9 cellular contexts compared by ENCODE assay signal in the genomic region with DNA sequence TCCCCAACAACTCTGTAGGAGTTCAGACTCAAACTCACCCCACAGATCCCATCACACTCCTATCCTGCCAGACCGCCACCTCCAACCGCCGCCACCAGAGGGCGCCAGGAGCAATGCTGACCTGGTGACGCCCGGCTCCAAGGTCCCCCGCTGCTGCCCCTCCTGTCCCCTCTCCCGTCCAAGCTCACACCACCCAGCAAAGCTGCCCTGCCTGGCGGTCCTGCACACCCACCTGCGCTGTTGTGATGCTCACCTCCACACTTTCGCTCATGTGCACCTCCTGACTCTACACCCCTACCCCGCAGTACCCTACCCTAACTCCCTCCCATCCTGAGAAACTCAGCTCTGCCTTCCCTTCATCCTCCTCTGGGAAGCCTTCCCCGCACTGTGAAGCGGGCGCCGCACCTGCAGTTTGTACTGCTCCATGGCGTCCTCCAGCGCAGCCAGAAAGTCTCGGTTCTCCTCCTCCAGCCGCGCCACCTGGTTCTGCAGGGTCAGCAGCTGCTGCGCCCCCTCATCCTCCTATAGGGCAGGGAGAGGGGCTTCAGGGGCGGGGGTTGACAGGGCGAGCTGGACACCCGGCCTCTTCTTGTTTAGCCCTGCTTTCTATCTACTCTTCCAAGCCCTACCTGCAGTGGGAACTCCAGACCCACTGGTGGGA. TPM values are rescaled to one million over a fixed set of nuclear protein-coding genes. Genes with fewer than 3 reads are reported as not detected.
DNase-seq lines count a peak whose midpoint lies in the region; ATAC-seq and TF ChIP-seq lines count a peak whose summit lies in the region.
"Had no signal": no experiment of that assay in that cellular context is flagged by ENCODE, and none has a peak within 500 bp of the region (broad histone marks: within the 10 kb centered on the region; RNA-seq: fewer than 3 reads in every experiment).

No MANE protein-coding gene starts in this region.

- peaks cover under 1% of the 10 kb centered on the region for H3K27me3 ChIP-seq in CD4-positive, alpha-beta T cell (ENCODE audit: control insufficient read depth, insufficient read depth, low read length)
- no peaks in the 10 kb centered on the region for H3K27me3 ChIP-seq in HCT116 (ENCODE audit: insufficient read depth, low read length)
- H3K27me3 ChIP-seq in osteoblast (ENCODE audit: insufficient read depth, low read length) = no peaks in the 10 kb centered on the region
- H3K27me3 ChIP-seq in upper lobe of left lung = no peaks in the 10 kb centered on the region

- H3K36me3 ChIP-seq in HCT116 (ENCODE audit: control insufficient read depth in 1 of 2, insufficient read depth in 2 of 2, low read length in 2 of 2) = no peaks in the 10 kb centered on the region
- peaks cover 50% of the 10 kb centered on the region for H3K36me3 ChIP-seq in osteoblast (ENCODE audit: insufficient read depth, low read length)
- no peaks in the 10 kb centered on the region for H3K36me3 ChIP-seq in upper lobe of left lung

- H2AFZ ChIP-seq in HCT116 (ENCODE audit: low read depth, low read length, poor library complexity, severe bottlenecking) (peak overlapping the region; percentile 85), osteoblast (ENCODE audit: low read length) (no peak overlapping the region)

- WGBS in upper lobe of left lung, 2 donors = 49 to 58% methylated on average over 21 to 25 of the region's 25 CpGs

- no peaks in the 10 kb centered on the region for H3K9me3 ChIP-seq in CD4-positive, alpha-beta T cell (ENCODE audit: control insufficient read depth, low read length)
- H3K9me3 ChIP-seq in HCT116 (ENCODE audit: control insufficient read depth in 1 of 2, insufficient read depth in 1 of 2, low read depth in 1 of 2, low read length in 2 of 2) (no peaks in the 10 kb centered on the region), osteoblast (ENCODE audit: low read depth, low read length) (no peaks in the 10 kb centered on the region), upper lobe of left lung (no peaks in the 10 kb centered on the region)

- no peak overlapping the region for H3K4me3 ChIP-seq in HCT116 (replicated peaks in 1 of 2; ENCODE audit: low read depth in 1 of 2, low read length in 2 of 2)
- H3K4me3 ChIP-seq in osteoblast (ENCODE audit: insufficient read depth, low read length) = no peak overlapping the region
- no peak overlapping the region for H3K4me3 ChIP-seq in upper lobe of left lung

- ATAC-seq in CD4-positive, alpha-beta T cell (ENCODE audit: poor library complexity) = no peak
- ATAC-seq in HCT116 (peak; percentile 98), upper lobe of left lung (ENCODE audit: low FRiP score in 2 of 2) (peak; percentile 76 to 82), HG02642 (IDR thresholded peaks at IDR 0.05; ENCODE audit: poor library complexity, unreplicated experiment) (no peak)

- no peak overlapping the region for H3K27ac ChIP-seq in CD4-positive, alpha-beta T cell (ENCODE audit: low read depth, low read length)
- no peak overlapping the region for H3K27ac ChIP-seq in HCT116 (ENCODE audit: low read depth, low read length)
- H3K27ac ChIP-seq in RWPE1 = no peak overlapping the region; the same call in 1 of the 2 replicates
- H3K27ac ChIP-seq in osteoblast (ENCODE audit: low read depth, low read length) = no peak overlapping the region
- no peak overlapping the region for H3K27ac ChIP-seq in upper lobe of left lung

- H3K4me1 Mint-ChIP-seq in CD4-positive, alpha-beta T cell (ENCODE audit: low read depth) = no peaks in the 10 kb centered on the region

- no peak for TF ChIP-seq EP300 in upper lobe of left lung (IDR thresholded peaks at IDR 0.05)

- H3K4me3 Mint-ChIP-seq in CD4-positive, alpha-beta T cell = no peak overlapping the region

- no peaks in the 10 kb centered on the region for H3K36me3 Mint-ChIP-seq in CD4-positive, alpha-beta T cell (ENCODE audit: low read depth)

- peak; percentile 61 for TF ChIP-seq CTCF in CD4-positive, alpha-beta T cell (IDR thresholded peaks at IDR 0.05)
- TF ChIP-seq CTCF in HCT116 (IDR thresholded peaks at IDR 0.05 in 2 of 3, conservative IDR thresholded peaks at IDR 0.05 in 1 of 3; ENCODE audit: borderline replicate concordance in 1 of 3, insufficient read depth in 1 of 3, low read depth in 2 of 3, low read length in 2 of 3) (peak; percentile 67 to 95 (median 90)), RWPE1 (conservative IDR thresholded peaks at IDR 0.05; ENCODE audit: low read depth) (peak; percentile 97), osteoblast (IDR thresholded peaks at IDR 0.05; ENCODE audit: extremely low read depth, low read depth, low read length) (peak; percentile 80), upper lobe of left lung (IDR thresholded peaks at IDR 0.05) (peak; percentile 71 to 87 (median 73))

- intact Hi-C loops in CD4-positive, alpha-beta T cell (cut with DNase I, micrococcal nuclease) = no loop called here
- intact Hi-C loops in HCT116 (cut with micrococcal nuclease) = no loop called here

- H3K4me2 ChIP-seq in HCT116 (ENCODE audit: low read length) (peak overlapping the region; percentile 56), osteoblast (ENCODE audit: insufficient read depth, low read length) (no peak overlapping the region)

- no TSS peak for BruUV-seq in HCT116 (replicated peaks; lab: Mats Ljungman, UMichigan)

- no peaks in the 10 kb centered on the region for H3K9me3 Mint-ChIP-seq in CD4-positive, alpha-beta T cell

- H3K27me3 Mint-ChIP-seq in CD4-positive, alpha-beta T cell = peaks cover 9% of the 10 kb centered on the region

- H3K4me1 ChIP-seq in HCT116 (ENCODE audit: control insufficient read depth in 1 of 2, insufficient read depth in 2 of 2, low read length in 2 of 2) (peaks cover 0 to 4% of the 10 kb centered on the region in 2 experiments; a peak in 2 of 4 replicates), osteoblast (ENCODE audit: insufficient read depth, low read length) (no peaks in the 10 kb centered on the region), upper lobe of left lung (peaks cover 0 to 6% (median 1%) of the 10 kb centered on the region in 4 donors)

- TF ChIP-seq RAD21 in HCT116 (IDR thresholded peaks at IDR 0.05; ENCODE audit: low read depth) = peak; percentile 72

- CTCF ChIA-PET in CD4-positive, alpha-beta T cell (lab: Charles Lee) = no interaction called here
- CTCF ChIA-PET in HCT116 (lab: Charles Lee) = interaction anchor here (0.7 to 1.9 kb wide), 7 partner anchors 10 to 440 kb away, joined by 3 to 7 read pairs (median 4); no protein-coding TSS in a partner anchor
- CTCF ChIA-PET in RWPE1 (lab: Yijun Ruan, JAX) = interaction anchor here (0.5 to 1.3 kb wide), 11 partner anchors 10 to 1204 kb away, joined by 3 to 9 read pairs (median 4); no protein-coding TSS in a partner anchor

- H3K27ac Mint-ChIP-seq in CD4-positive, alpha-beta T cell = no peak overlapping the region

- RAD21 ChIA-PET in HCT116 (lab: Charles Lee; ENCODE audit: low non-redundant PET in 1 of 2, low total read pairs in 2 of 2, uncharacterized antibody in 2 of 2, unreplicated experiment in 2 of 2) = interaction anchor here (0.5 to 1.1 kb wide), 2 partner anchors 93 to 103 kb away, joined by 4 read pairs; no protein-coding TSS in a partner anchor

- no peak overlapping the region for H3K9ac ChIP-seq in HCT116 (ENCODE audit: low read length)

- POLR2A ChIA-PET in CD4-positive, alpha-beta T cell (lab: Charles Lee) = no interaction called here
- POLR2A ChIA-PET in HCT116 (lab: Charles Lee) = interaction anchor here (0.6 kb wide), 1 partner anchor 371 kb away, joined by 3 read pairs; no protein-coding TSS in a partner anchor
- POLR2A ChIA-PET in RWPE1 (lab: Yijun Ruan, JAX; ENCODE audit: low non-redundant PET) = no interaction called here

- no peaks in the 10 kb centered on the region for H3K9me2 ChIP-seq in HCT116 (ENCODE audit: insufficient read depth)

- TF ChIP-seq POLR2A in HCT116 (IDR thresholded peaks at IDR 0.05; ENCODE audit: borderline replicate concordance, extremely low read depth, insufficient read depth, insufficient read length) (no peak), upper lobe of left lung (IDR thresholded peaks at IDR 0.05) (no peak)

- no peaks in the 10 kb centered on the region for H4K20me1 ChIP-seq in HCT116 (ENCODE audit: insufficient read depth)
- H4K20me1 ChIP-seq in osteoblast (ENCODE audit: insufficient read depth, low read length) = peaks cover 19% of the 10 kb centered on the region

- H3K79me2 ChIP-seq in HCT116 (ENCODE audit: insufficient read depth, low read length) (no peaks in the 10 kb centered on the region), osteoblast (ENCODE audit: insufficient read depth, low read length) (peaks cover 11% of the 10 kb centered on the region)

- peak; percentile 28 to 63 (median 42) for DNase-seq in CD4-positive, alpha-beta T cell
- peak; percentile 23 for DNase-seq in HCT116 (ENCODE audit: low read depth, low spot score)
- peak; percentile 79 for DNase-seq in RWPE1 (ENCODE audit: low spot score)
- peak; percentile 25 for DNase-seq in activated T-helper 9 cell treated with anti-CD3 and anti-CD28 coated beads, Interleukin-2, amount 50 U/mL, for 16 hours (ENCODE audit: low read depth)
- peak; percentile 20 for DNase-seq in foreskin melanocyte
- DNase-seq in osteoblast (ENCODE audit: insufficient read length, low spot score, missing footprints) = peak; percentile 99
- peak; percentile 68 to 96 for DNase-seq in upper lobe of left lung

TF ChIP-seq in HCT116, 20 proteins besides CTCF, POLR2A, EP300 and RAD21 (continues in another document):
- TF ChIP-seq EGR1 (IDR thresholded peaks at IDR 0.05; ENCODE audit: low read depth) = no peak
- no peak for TF ChIP-seq FOSL1 (IDR thresholded peaks at IDR 0.05; ENCODE audit: low read depth)
- TF ChIP-seq YY1 (IDR thresholded peaks at IDR 0.05; ENCODE audit: extremely low read depth, insufficient replicate concordance, low read depth, low read length) = no peak
- TF ChIP-seq ZFX (IDR thresholded peaks at IDR 0.05) = no peak
- TF ChIP-seq ZNF274 (IDR thresholded peaks at IDR 0.05; ENCODE audit: low read depth, low read length) = no peak

RNA-seq across cellular contexts. Expression of a gene that starts 7.9 kb away (rescaled TPM):
- total RNA-seq in CD4-positive, alpha-beta T cell = under 1 TPM; 0.08 to 0.20 TPM
- total RNA-seq in HCT116 (2021; ENCODE audit: unreplicated experiment) (0.12 TPM), osteoblast (10.6 and 12.3 TPM in 2 replicates), upper lobe of left lung (1 to 10 TPM; 1.4 to 4.7 (median 3.2) TPM)
- 0.19 and 0.21 TPM in 2 replicates for polyA plus RNA-seq in HCT116 (2012)

RNA-seq across cellular contexts. Expression of a gene that starts 31.8 kb away (rescaled TPM):
- total RNA-seq in CD4-positive, alpha-beta T cell = under 1 TPM; 0.08 to 0.22 TPM
- total RNA-seq in HCT116 (2021; ENCODE audit: unreplicated experiment) (0.32 TPM), osteoblast (under 0.01 TPM in 1 of 2 replicates, not detected in the other), upper lobe of left lung (1 to 10 TPM in 3 of 6 donors, under 1 TPM in 2, not detected in 1; 0.29 to 3.8 (median 1.1) TPM)
- polyA plus RNA-seq in HCT116 (2012) = 0.11 and 0.22 TPM in 2 replicates

RNA-seq across cellular contexts. Expression of a gene that starts 43.2 kb away (rescaled TPM):
- total RNA-seq in CD4-positive, alpha-beta T cell = under 1 TPM; 0.22 TPM
- total RNA-seq in HCT116 (2021; ENCODE audit: unreplicated experiment) = 7.1 TPM
- polyA plus RNA-seq in HCT116 (2012) = 4.3 and 6.6 TPM in 2 replicates
- 4.0 and 5.0 TPM in 2 replicates for total RNA-seq in osteoblast
- 10 to 100 TPM in 1 of 6 donors, 1 to 10 TPM in 5; 4.4 to 18.7 (median 6.7) TPM for total RNA-seq in upper lobe of left lung

RNA-seq across cellular contexts. Expression of a gene that starts 43.3 kb away (rescaled TPM):
- not detected for total RNA-seq in CD4-positive, alpha-beta T cell
- total RNA-seq in HCT116 (2021; ENCODE audit: unreplicated experiment) (0.42 TPM), osteoblast (under 0.01 and 0.36 TPM in 2 replicates), upper lobe of left lung (1 to 10 TPM in 4 of 6 donors, under 1 TPM in 2; 0.31 to 7.2 (median 1.9) TPM)
- 0.38 and 0.39 TPM in 2 replicates for polyA plus RNA-seq in HCT116 (2012)
- total RNA-seq: urinary bladder had no signal

Comparison
In these comparisons a context has a peak if more than half of its experiments do, and no peak if none do; other contexts are left out.
1. ATAC-seq: peak in HCT116 (single experiment) and upper lobe of left lung (2 of 2); none in CD4-positive, alpha-beta T cell (single experiment) and HG02642 (single experiment).
2. DNase-seq: peak in every context shown above with its lines; median percentile 99 in osteoblast; 82 in upper lobe of left lung; 79 in RWPE1; 42 in CD4-positive, alpha-beta T cell; 25 in activated T-helper 9 cell treated with anti-CD3 and anti-CD28 coated beads, Interleukin-2, amount 50 U/mL, for 16 hours; 23 in HCT116; 20 in foreskin melanocyte.
3. Peak in every context shown above with its lines, with median percentiles within 50 percentile points of each other: CTCF ChIP-seq.